ENCODE assay signal across 16 cellular contexts in the genomic region with DNA sequence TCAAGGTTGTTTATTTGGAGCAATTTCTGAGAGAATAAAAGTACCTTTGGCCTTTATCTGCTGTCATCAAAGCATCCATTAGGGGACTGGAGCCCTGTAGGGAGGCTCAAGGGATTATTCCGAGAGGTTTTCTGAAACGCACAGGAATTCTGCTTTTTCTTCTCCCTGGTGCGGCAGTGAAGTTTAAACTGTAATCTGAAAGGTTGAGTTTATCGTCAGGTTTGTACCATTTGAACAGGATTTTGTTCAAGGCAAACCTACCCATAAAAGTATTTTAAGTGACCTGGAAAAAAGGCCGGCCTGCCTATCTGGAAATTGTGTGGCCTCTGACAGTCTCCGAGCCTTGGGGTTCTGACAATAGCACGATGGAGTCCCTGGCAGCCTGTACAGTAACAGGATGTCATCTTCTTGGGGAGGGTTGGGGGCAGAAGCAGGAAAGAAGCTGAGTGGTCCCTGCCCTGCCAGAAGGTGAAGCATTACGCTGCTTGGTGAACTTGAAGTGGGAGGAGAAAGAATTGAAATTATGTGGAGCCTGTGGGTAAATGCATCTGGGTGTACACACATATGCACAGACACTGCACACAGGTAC.
DNase-seq lines count a peak whose midpoint lies in the region; ATAC-seq, FAIRE-seq and TF ChIP-seq lines count a peak whose summit lies in the region.
"Had no signal": no experiment of that assay in that cellular context is flagged by ENCODE, and none has a peak within 500 bp of the region (broad histone marks: within the 10 kb centered on the region; RNA-seq: fewer than 3 reads in every experiment).

No MANE protein-coding gene starts in this region.

- intact Hi-C loops in HepG2 (cut with micrococcal nuclease; ENCODE audit: unreplicated experiment) (loop anchor here (1.0 kb wide), 1 partner anchor 32 kb away; no protein-coding TSS in a partner anchor), right lobe of liver (cut with DNase I) (no loop called here), posterior cingulate gyrus (cut with DNase I) (no loop called here), left ventricle myocardium superior (cut with micrococcal nuclease) (no loop called here)

- FAIRE-seq in HepG2 (lab: Jason Lieb, UNC): no peak
- FAIRE-seq: H54 had no signal

- no TSS peak for BruUV-seq in HepG2 (replicated peaks; lab: Mats Ljungman, UMichigan)

- H4K91ac ChIP-seq in neuronal stem cell (ENCODE audit: low read depth, low read length, poor library complexity): no peak overlapping the region

- H3K9me3 ChIP-seq in HepG2 (ENCODE audit: low read length) (no peaks in the 10 kb centered on the region), right lobe of liver (no peaks in the 10 kb centered on the region), hepatocyte (ENCODE audit: low read depth) (no peaks in the 10 kb centered on the region), neuronal stem cell (replicated peaks in 1 of 2; ENCODE audit: control insufficient read depth in 2 of 2, insufficient read depth in 1 of 2, low read depth in 1 of 2, low read length in 2 of 2) (no peaks in the 10 kb centered on the region), smooth muscle cell (replicated peaks; ENCODE audit: low read depth) (no peaks in the 10 kb centered on the region)
- H3K9me3 ChIP-seq: BLaER1 treated with 17β-estradiol and CSF1 and Interleukin-3, amounts not matched to agents 10 nM and 100 nM had no signal

- peak overlapping the region; percentile 72 for H3K4me2 ChIP-seq in HepG2 (ENCODE audit: low read depth, low read length)
- H3K4me2 ChIP-seq in hepatocyte: peak overlapping the region; percentile 60
- H3K4me2 ChIP-seq in neuronal stem cell (ENCODE audit: insufficient read depth, low read length, poor library complexity, severe bottlenecking): no peak overlapping the region
- H3K4me2 ChIP-seq in smooth muscle cell: no peak overlapping the region

- H2BK5ac ChIP-seq in neuronal stem cell (ENCODE audit: low read length): no peak overlapping the region

- ATAC-seq in HepG2: peak; percentile 51
- no peak for ATAC-seq in right lobe of liver
- no peak for ATAC-seq in left ventricle myocardium superior
- ATAC-seq: HCT116 had no signal

- peak overlapping the region; percentile 1 for H3K23ac ChIP-seq in neuronal stem cell (ENCODE audit: low read depth, low read length, poor library complexity)

- CTCF ChIA-PET in HepG2 (lab: Yijun Ruan, JAX; ENCODE audit: low intra/inter-chr PET ratio, low total read pairs): no interaction called here

- peak overlapping the region; percentile 99 for H2BK15ac ChIP-seq in neuronal stem cell (ENCODE audit: low read length)

- peaks cover 2% of the 10 kb centered on the region for H3F3A ChIP-seq in smooth muscle cell (ENCODE audit: low read depth)

- DNase-seq in HepG2 (ENCODE audit: low spot score) (no peak), right lobe of liver (no peak), hepatocyte (ENCODE audit: low spot score) (peak; percentile 10), neuronal stem cell (ENCODE audit: low spot score) (no peak), posterior cingulate gyrus (no peak), left ventricle myocardium superior (no peak), smooth muscle cell (lab: John Stamatoyannopoulos, UW; ENCODE audit: unreplicated experiment) (no peak), SW480 (ENCODE audit: low spot score) (no peak)
- DNase-seq: 8988T; AML-193; Calu3; CD4-positive, CD25-positive, alpha-beta regulatory T cell; DMS 273 treated with DMSO at 0.1 percent for 48 hours had no signal

- H4K8ac ChIP-seq in neuronal stem cell (ENCODE audit: low read depth, low read length): peak overlapping the region; percentile 6

- no peaks in the 10 kb centered on the region for H3K9me2 ChIP-seq in hepatocyte (replicated peaks; ENCODE audit: insufficient read depth)

- H3K27me3 ChIP-seq in HepG2 (ENCODE audit: control insufficient read depth in 1 of 2, insufficient read depth in 2 of 2, low read length in 2 of 2): no peaks in the 10 kb centered on the region
- H3K27me3 ChIP-seq in right lobe of liver: no peaks in the 10 kb centered on the region
- no peaks in the 10 kb centered on the region for H3K27me3 ChIP-seq in hepatocyte
- peaks cover 0 to 2% (median 0%) of the 10 kb centered on the region in 3 experiments for H3K27me3 ChIP-seq in neuronal stem cell (ENCODE audit: control insufficient read depth in 3 of 3, insufficient read depth in 3 of 3, low read depth in 1 of 3, low read length in 3 of 3)
- peaks cover 24% of the 10 kb centered on the region for H3K27me3 ChIP-seq in smooth muscle cell (ENCODE audit: low read depth)
- H3K27me3 ChIP-seq: BLaER1 treated with 17β-estradiol and CSF1 and Interleukin-3, amounts not matched to agents 10 nM and 100 nM had no signal

- no peak overlapping the region for H2BK120ac ChIP-seq in neuronal stem cell (ENCODE audit: low read depth, low read length)

- H3K36me3 ChIP-seq in HepG2 (replicated peaks in 1 of 2; ENCODE audit: control insufficient read depth in 1 of 2, insufficient read depth in 2 of 2, low read length in 2 of 2): no peaks in the 10 kb centered on the region
- H3K36me3 ChIP-seq in right lobe of liver: no peaks in the 10 kb centered on the region
- H3K36me3 ChIP-seq in hepatocyte (replicated peaks; ENCODE audit: insufficient read depth, low read depth): no peaks in the 10 kb centered on the region
- peaks cover 0 to 2% of the 10 kb centered on the region in 2 donors for H3K36me3 ChIP-seq in neuronal stem cell (replicated peaks in 1 of 2; ENCODE audit: control insufficient read depth in 2 of 2, insufficient read depth in 2 of 2, low read length in 2 of 2)
- no peaks in the 10 kb centered on the region for H3K36me3 ChIP-seq in smooth muscle cell (ENCODE audit: low read depth)
- H3K36me3 ChIP-seq: BLaER1 treated with 17β-estradiol and CSF1 and Interleukin-3, amounts not matched to agents 10 nM and 100 nM had no signal

- TF ChIP-seq POLR2A in HepG2 (IDR thresholded peaks at IDR 0.05; ENCODE audit: insufficient read depth in 1 of 2, low read depth in 2 of 2, low read length in 2 of 2) (no peak), right lobe of liver (IDR thresholded peaks at IDR 0.05) (no peak)

- TF ChIP-seq CTCF in HepG2 (CRISPR knock-in tag; IDR thresholded peaks at IDR 0.05) (no peak), right lobe of liver (IDR thresholded peaks at IDR 0.05) (no peak), hepatocyte (IDR thresholded peaks at IDR 0.05; ENCODE audit: poor library complexity) (no peak), smooth muscle cell (IDR thresholded peaks at IDR 0.05; ENCODE audit: borderline replicate concordance, insufficient read depth, poor library complexity, severe bottlenecking) (no peak)

- no peak for TF ChIP-seq EP300 in HepG2 (IDR thresholded peaks at IDR 0.05; ENCODE audit: low read depth in 2 of 2, low read length in 2 of 2)
- no peak for TF ChIP-seq EP300 in HepG2 (CRISPR knock-in tag; IDR thresholded peaks at IDR 0.05; ENCODE audit: borderline replicate concordance)

- H3K14ac ChIP-seq in neuronal stem cell (ENCODE audit: low read length): no peak overlapping the region

- H2AK5ac ChIP-seq in neuronal stem cell (ENCODE audit: low read depth, low read length): peak overlapping the region; percentile 67

- H2AFZ ChIP-seq in HepG2 (ENCODE audit: low read length) (no peak overlapping the region), hepatocyte (no peak overlapping the region), neuronal stem cell (ENCODE audit: low read length) (peak overlapping the region; percentile 86), smooth muscle cell (ENCODE audit: low read depth) (no peak overlapping the region)

- no peak for TF ChIP-seq RAD21 in HepG2 (CRISPR knock-in tag; IDR thresholded peaks at IDR 0.05)

- H3K79me2 ChIP-seq in HepG2 (ENCODE audit: insufficient read depth, low read length): no peaks in the 10 kb centered on the region
- H3K79me2 ChIP-seq in hepatocyte: no peaks in the 10 kb centered on the region
- H3K79me2 ChIP-seq in smooth muscle cell (ENCODE audit: low read depth): no peaks in the 10 kb centered on the region

- peak overlapping the region; percentile 88 for H3K18ac ChIP-seq in neuronal stem cell (ENCODE audit: low read length)

- H4K20me1 ChIP-seq in HepG2 (ENCODE audit: insufficient read depth, low read length) (no peaks in the 10 kb centered on the region), hepatocyte (ENCODE audit: insufficient read depth, poor library complexity, severe bottlenecking) (no peaks in the 10 kb centered on the region), smooth muscle cell (ENCODE audit: low read depth) (no peaks in the 10 kb centered on the region)
- H4K20me1 ChIP-seq: BLaER1 treated with 17β-estradiol and CSF1 and Interleukin-3, amounts not matched to agents 10 nM and 100 nM had no signal

- H3K4ac ChIP-seq in neuronal stem cell (ENCODE audit: low read length): no peak overlapping the region

- in situ Hi-C loops in HepG2 (cut with HindIII; ENCODE audit: extremely low pct_ligation_motif_present, low pct_unique_long_range_greater_than_20kb): no loop called here

- 3% methylated on average over 8 of the region's 8 CpGs for WGBS in HepG2 (ENCODE audit: low lambda C conversion rate)
- WGBS in right lobe of liver (ENCODE audit: insufficient coverage, low coverage, low lambda C conversion rate, missing lambda C conversion rate): 84% methylated on average over 8 of the region's 8 CpGs
- 40% methylated on average over 8 of the region's 8 CpGs for WGBS in hepatocyte (ENCODE audit: low lambda C conversion rate, missing lambda C conversion rate)
- WGBS in neuronal stem cell (ENCODE audit: extremely low coverage in 2 of 2, insufficient read length in 2 of 2, insufficient replicate concordance in 1 of 2), 2 donors: no CpG with 5 or more reads among the region's 8 CpGs
- 63% methylated on average over 8 of the region's 8 CpGs for WGBS in smooth muscle cell (ENCODE audit: low lambda C conversion rate)

- H3K4me1 ChIP-seq in HepG2 (ENCODE audit: insufficient read depth, low read length) (peaks cover 30% of the 10 kb centered on the region), right lobe of liver (no peaks in the 10 kb centered on the region), hepatocyte (ENCODE audit: insufficient read depth) (peaks cover 22% of the 10 kb centered on the region), neuronal stem cell (ENCODE audit: control insufficient read depth in 2 of 2, insufficient read depth in 1 of 2, low read depth in 1 of 2, low read length in 2 of 2) (peaks cover 10 to 14% of the 10 kb centered on the region in 2 donors), smooth muscle cell (ENCODE audit: low read depth) (peaks cover 15% of the 10 kb centered on the region)

- no peaks in the 10 kb centered on the region for H3K79me1 ChIP-seq in neuronal stem cell (ENCODE audit: low read depth, low read length)

- POLR2A ChIA-PET in HepG2 (lab: Yijun Ruan, JAX): interaction anchor here (1.0 kb wide), 1 partner anchor 32 kb away, joined by 3 read pairs; no protein-coding TSS in a partner anchor

- H3K9ac ChIP-seq in HepG2 (ENCODE audit: insufficient read depth, low read depth, low read length) (0 out of 2 replicates have a peak overlapping the region, but pooled peaks have one; percentile 7), neuronal stem cell (ENCODE audit: low read depth, low read length, poor library complexity) (peak overlapping the region; percentile 17), smooth muscle cell (ENCODE audit: low read depth) (no peak overlapping the region)

- H3K4me3 ChIP-seq in HepG2 (replicated peaks in 1 of 3; ENCODE audit: insufficient read depth in 1 of 3, low read depth in 2 of 3, low read length in 3 of 3): peak overlapping the region; percentile 6 to 50 (median 29); a peak in 4 of 6 replicates
- H3K4me3 ChIP-seq in right lobe of liver: no peak overlapping the region
- no peak overlapping the region for H3K4me3 ChIP-seq in hepatocyte
- no peak overlapping the region for H3K4me3 ChIP-seq in neuronal stem cell (ENCODE audit: low read length in 2 of 2)
- H3K4me3 ChIP-seq in smooth muscle cell: no peak overlapping the region
- H3K4me3 ChIP-seq: BLaER1 treated with 17β-estradiol and CSF1 and Interleukin-3, amounts not matched to agents 10 nM and 100 nM had no signal

- H2BK12ac ChIP-seq in neuronal stem cell (ENCODE audit: low read length): peak overlapping the region; percentile 76

- no peak overlapping the region for H3K27ac ChIP-seq in HepG2 (ENCODE audit: extremely low read length, insufficient read depth, low read length)
- no peak overlapping the region for H3K27ac ChIP-seq in right lobe of liver
- peak overlapping the region; percentile 90 for H3K27ac ChIP-seq in hepatocyte
- no peak overlapping the region for H3K27ac ChIP-seq in neuronal stem cell (replicated peaks; ENCODE audit: low read length)
- no peak overlapping the region for H3K27ac ChIP-seq in smooth muscle cell (ENCODE audit: low read depth)
- H3K27ac ChIP-seq: BLaER1 treated with 17β-estradiol and CSF1 and Interleukin-3, amounts not matched to agents 10 nM and 100 nM had no signal

Comparison
In these comparisons a context has a peak if more than half of its experiments do, and no peak if none do; other contexts are left out.
1. H3K4me3 ChIP-seq: peak in HepG2 (3 of 3); none in right lobe of liver (0 of 3), hepatocyte (single experiment), neuronal stem cell (0 of 2) and smooth muscle cell (single experiment).
2. H3K4me2 ChIP-seq: peak in HepG2 (single experiment) and hepatocyte (single experiment); none in neuronal stem cell (single experiment) and smooth muscle cell (single experiment).